Comparison of ENCODE assay signal across 16 cellular contexts in the genomic region with DNA sequence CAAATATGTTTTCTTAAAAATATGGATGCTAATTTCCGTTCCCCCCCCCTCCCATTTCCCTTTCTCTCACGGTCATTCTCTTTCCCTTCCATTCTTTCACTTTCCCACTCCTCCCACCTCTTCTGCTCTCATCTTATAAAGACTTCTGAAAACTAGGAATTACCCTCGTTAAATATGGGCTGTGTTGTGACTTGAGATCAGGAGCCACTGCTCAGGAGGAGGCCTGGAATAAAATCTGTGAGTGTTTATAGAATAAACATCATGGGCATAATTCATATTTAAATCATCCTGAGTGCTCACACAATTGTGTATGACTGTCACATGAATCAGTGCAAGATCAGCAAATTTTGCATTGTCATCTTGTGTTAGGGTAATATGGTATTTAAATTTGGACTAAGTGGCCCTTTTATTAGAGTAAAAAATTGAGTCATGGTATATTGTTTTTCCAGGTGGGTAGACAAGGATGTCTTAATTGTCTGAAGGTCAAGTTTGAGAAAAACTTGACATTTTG.
A peak's percentile ranks its signal among the peaks of the same experiment; 100 is the strongest.
DNase-seq lines count a peak whose midpoint lies in the region; TF ChIP-seq lines count a peak whose summit lies in the region.
"Had no signal": no experiment of that assay in that cellular context is flagged by ENCODE, and none has a peak within 500 bp of the region (broad histone marks: within the 10 kb centered on the region; RNA-seq: fewer than 3 reads in every experiment).

No MANE protein-coding gene starts in this region.

- no peak overlapping the region for H2BK120ac ChIP-seq in neuronal stem cell (ENCODE audit: low read depth, low read length)

- H3K9me3 Mint-ChIP-seq in HFFc6 = no peaks in the 10 kb centered on the region
- H3K9me3 Mint-ChIP-seq: CD4-positive, alpha-beta T cell; T-helper 1 cell treated with Interleukin-12 subunit alpha and Interleukin-12 subunit beta and Interleukin-4 antibody, amounts not matched to agents 30 μg/mL and 1 μg/mL, for 36 hours had no signal

- peaks cover 1% of the 10 kb centered on the region; the same call in 1 of the 2 replicates for H3K27me3 Mint-ChIP-seq in HFFc6 (ENCODE audit: insufficient read depth)
- H3K27me3 Mint-ChIP-seq: CD4-positive, alpha-beta T cell had no signal

- DNase-seq in NCI-H1105 treated with DMSO at 0.1 percent for 48 hours (lab: John Stamatoyannopoulos, UW) (peak; percentile 9), NCI-H1105 (lab: John Stamatoyannopoulos, UW) (no peak), HFFc6 (peak; percentile 10), astrocyte of the spinal cord (ENCODE audit: low read depth, low spot score) (peak; percentile 66), lung microvascular endothelial cell (ENCODE audit: low read depth in 2 of 2) (peak; percentile 58 to 80), prostate gland (ENCODE audit: low spot score) (no peak), HuH-7.5 (ENCODE audit: low spot score) (no peak), neuronal stem cell (ENCODE audit: low spot score) (no peak)
- DNase-seq: activated CD8-positive, alpha-beta memory T cell treated with anti-CD3 and anti-CD28 coated beads, Interleukin-2, amount 50 U/mL, for 4 hours; CD4-positive, alpha-beta T cell; NCI-H2171; nucleus accumbens; stimulated activated naive CD4-positive, alpha-beta T cell; upper lobe of left lung had no signal

- H3K36me3 Mint-ChIP-seq in HFFc6 (ENCODE audit: low read depth) = 0 out of 2 replicates have a peak, but pooled peaks cover 5% of the 10 kb centered on the region

- H3K27ac Mint-ChIP-seq in HFFc6 = peak overlapping the region; percentile 93
- H3K27ac Mint-ChIP-seq: CD4-positive, alpha-beta T cell; T-helper 1 cell treated with Interleukin-12 subunit alpha and Interleukin-12 subunit beta and Interleukin-4 antibody, amounts not matched to agents 30 μg/mL and 1 μg/mL, for 36 hours had no signal

- peaks cover 80% of the 10 kb centered on the region for H3K4me1 Mint-ChIP-seq in HFFc6 (ENCODE audit: low read depth)

- no peak overlapping the region for H3K9ac ChIP-seq in neuronal stem cell (ENCODE audit: low read depth, low read length, poor library complexity)

- no peak overlapping the region for H3K4me2 ChIP-seq in neuronal stem cell (ENCODE audit: insufficient read depth, low read length, poor library complexity, severe bottlenecking)

- no peak overlapping the region for H4K8ac ChIP-seq in neuronal stem cell (ENCODE audit: low read depth, low read length)

- H2BK15ac ChIP-seq in neuronal stem cell (ENCODE audit: low read length) = no peak overlapping the region

- H3K4me3 ChIP-seq in astrocyte of the spinal cord (ENCODE audit: low read depth, low read length) (no peak overlapping the region), prostate gland (no peak overlapping the region), neuronal stem cell (ENCODE audit: low read length in 2 of 2) (no peak overlapping the region)
- H3K4me3 ChIP-seq: upper lobe of left lung had no signal

- H3K4me3 Mint-ChIP-seq in HFFc6 = peak overlapping the region; percentile 72
- H3K4me3 Mint-ChIP-seq: CD4-positive, alpha-beta T cell; T-helper 1 cell treated with Interleukin-12 subunit alpha and Interleukin-12 subunit beta and Interleukin-4 antibody, amounts not matched to agents 30 μg/mL and 1 μg/mL, for 36 hours had no signal

- H3K23ac ChIP-seq in neuronal stem cell (ENCODE audit: low read depth, low read length, poor library complexity) = no peak overlapping the region

- no peaks in the 10 kb centered on the region for H3K27me3 ChIP-seq in prostate gland (replicated peaks; ENCODE audit: insufficient read depth)
- H3K27me3 ChIP-seq in neuronal stem cell (ENCODE audit: control insufficient read depth in 3 of 3, insufficient read depth in 3 of 3, low read depth in 1 of 3, low read length in 3 of 3) = no peaks in the 10 kb centered on the region
- H3K27me3 ChIP-seq: upper lobe of left lung had no signal

- no peak overlapping the region for H4K91ac ChIP-seq in neuronal stem cell (ENCODE audit: low read depth, low read length, poor library complexity)

- in situ Hi-C loops in astrocyte of the spinal cord (cut with HindIII; ENCODE audit: low sequenced_read_pairs) = no loop called here

- TF ChIP-seq CTCF in HFFc6 (IDR thresholded peaks at IDR 0.05) = no peak
- no peak for TF ChIP-seq CTCF in astrocyte of the spinal cord (IDR thresholded peaks at IDR 0.05; ENCODE audit: low read depth, low read length)
- no peak for TF ChIP-seq CTCF in prostate gland (IDR thresholded peaks at IDR 0.05)

- no peaks in the 10 kb centered on the region for H3K4me1 ChIP-seq in prostate gland (replicated peaks)
- peaks cover 0 to 2% of the 10 kb centered on the region in 2 donors for H3K4me1 ChIP-seq in neuronal stem cell (ENCODE audit: control insufficient read depth in 2 of 2, insufficient read depth in 1 of 2, low read depth in 1 of 2, low read length in 2 of 2)
- H3K4me1 ChIP-seq: upper lobe of left lung had no signal

- H2AFZ ChIP-seq in neuronal stem cell (ENCODE audit: low read length) = no peak overlapping the region

- H2AK5ac ChIP-seq in neuronal stem cell (ENCODE audit: low read depth, low read length) = no peak overlapping the region

- no peak overlapping the region for H2BK12ac ChIP-seq in neuronal stem cell (ENCODE audit: low read length)

- intact Hi-C loops in prostate gland (cut with DNase I) = no loop called here

- no peak overlapping the region for H3K14ac ChIP-seq in neuronal stem cell (ENCODE audit: low read length)

- 37% methylated on average over 3 of the region's 3 CpGs for WGBS in prostate gland
- WGBS in neuronal stem cell (ENCODE audit: extremely low coverage in 2 of 2, insufficient read length in 2 of 2, insufficient replicate concordance in 1 of 2), 2 donors = 100% methylated on average over 1 of the region's 3 CpGs; no CpG with 5 or more reads in 1 of the 2 donors

- H3K9me3 ChIP-seq in prostate gland (no peaks in the 10 kb centered on the region), neuronal stem cell (replicated peaks in 1 of 2; ENCODE audit: control insufficient read depth in 2 of 2, insufficient read depth in 1 of 2, low read depth in 1 of 2, low read length in 2 of 2) (no peaks in the 10 kb centered on the region)
- H3K9me3 ChIP-seq: upper lobe of left lung had no signal

- no peak overlapping the region for H2BK5ac ChIP-seq in neuronal stem cell (ENCODE audit: low read length)

- TF ChIP-seq POLR2A in prostate gland (IDR thresholded peaks at IDR 0.05) = no peak

- no peaks in the 10 kb centered on the region for H3K79me1 ChIP-seq in neuronal stem cell (ENCODE audit: low read depth, low read length)

- H3K27ac ChIP-seq in prostate gland = no peak overlapping the region
- no peak overlapping the region for H3K27ac ChIP-seq in neuronal stem cell (replicated peaks; ENCODE audit: low read length)
- H3K27ac ChIP-seq: 22Rv1, upper lobe of left lung had no signal

- H3K36me3 ChIP-seq in prostate gland (no peaks in the 10 kb centered on the region), neuronal stem cell (replicated peaks in 1 of 2; ENCODE audit: control insufficient read depth in 2 of 2, insufficient read depth in 2 of 2, low read length in 2 of 2) (no peaks in the 10 kb centered on the region)
- H3K36me3 ChIP-seq: upper lobe of left lung had no signal

- no peak overlapping the region for H3K4ac ChIP-seq in neuronal stem cell (ENCODE audit: low read length)

- no peak overlapping the region for H3K18ac ChIP-seq in neuronal stem cell (ENCODE audit: low read length)

Comparison
In these comparisons a context has a peak if more than half of its experiments do, and no peak if none do; other contexts are left out.
1. DNase-seq: peak in NCI-H1105 treated with DMSO at 0.1 percent for 48 hours (single experiment), HFFc6 (single experiment), astrocyte of the spinal cord (single experiment) and lung microvascular endothelial cell (2 of 2); none in NCI-H1105 (single experiment), prostate gland (single experiment), HuH-7.5 (single experiment) and neuronal stem cell (single experiment).